ENCODE assay signal across 10 cellular contexts in the genomic region with DNA sequence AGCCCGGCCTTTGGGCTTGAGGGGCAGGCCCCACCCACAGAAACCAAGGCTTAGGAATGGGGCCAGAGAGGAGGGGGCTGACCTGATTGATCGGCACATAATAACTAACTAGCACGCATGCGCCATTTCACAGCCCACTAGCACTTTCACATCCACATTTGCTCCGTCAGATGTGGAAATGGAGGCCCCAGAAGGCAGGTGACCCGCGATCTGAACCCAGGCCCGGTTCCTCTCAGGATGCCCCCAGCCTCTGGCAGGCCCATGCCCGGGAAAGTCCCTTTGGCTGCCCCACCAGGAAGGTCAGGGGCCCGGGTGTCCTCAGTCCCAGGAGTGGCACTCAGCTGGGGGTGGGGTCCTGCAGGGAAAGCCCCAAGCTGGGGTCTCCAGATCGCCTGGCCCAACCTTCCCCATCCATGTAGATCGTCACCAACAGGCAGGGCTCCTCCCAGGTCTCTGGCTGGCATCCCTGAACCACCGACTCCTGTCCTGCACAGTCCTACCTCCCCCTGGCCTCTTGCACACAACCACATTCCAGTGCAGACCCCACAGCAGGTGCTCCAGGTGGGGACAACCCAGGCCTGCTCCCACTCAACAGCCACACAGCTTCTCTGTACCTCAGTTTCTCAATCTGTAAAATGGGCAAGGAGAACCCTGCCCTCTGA. TPM values are rescaled to one million over a fixed set of nuclear protein-coding genes. Genes with fewer than 3 reads are reported as not detected.
DNase-seq lines count a peak whose midpoint lies in the region; ATAC-seq, FAIRE-seq and TF ChIP-seq lines count a peak whose summit lies in the region.
"Had no signal": no experiment of that assay in that cellular context is flagged by ENCODE, and none has a peak within 500 bp of the region (broad histone marks: within the 10 kb centered on the region; RNA-seq: fewer than 3 reads in every experiment).

No MANE protein-coding gene starts in this region.

- ATAC-seq in GM21528 (IDR thresholded peaks at IDR 0.05; ENCODE audit: low FRiP score, unreplicated experiment), result peak; percentile 50
- ATAC-seq in HG03442 (IDR thresholded peaks at IDR 0.05; ENCODE audit: unreplicated experiment), result peak; percentile 46

- no peak for FAIRE-seq in kidney (lab: Jason Lieb, UNC)

- H3K4me3 ChIP-seq in kidney (ENCODE audit: low read length in 2 of 2) (no peak overlapping the region), ascending aorta (no peak overlapping the region)

- no peak overlapping the region for H3K4me3 Mint-ChIP-seq in activated CD4-positive, alpha-beta T cell treated with anti-CD3 and anti-CD28 coated beads, Interleukin-2, amount 10 ng/mL, durations not matched to agents 7 days and 5 days

- H3K9me3 Mint-ChIP-seq in activated CD4-positive, alpha-beta T cell treated with anti-CD3 and anti-CD28 coated beads, Interleukin-2, amount 10 ng/mL, durations not matched to agents 7 days and 5 days, result no peaks in the 10 kb centered on the region

- H3K9ac ChIP-seq in kidney (ENCODE audit: low read length in 2 of 2), result no peak overlapping the region
- H3K9ac ChIP-seq: parathyroid adenoma had no signal

- no peaks in the 10 kb centered on the region for H3K27me3 Mint-ChIP-seq in activated CD4-positive, alpha-beta T cell treated with anti-CD3 and anti-CD28 coated beads, Interleukin-2, amount 10 ng/mL, durations not matched to agents 7 days and 5 days

- H3K4me1 ChIP-seq in kidney (ENCODE audit: control insufficient read depth in 1 of 2, insufficient read depth in 1 of 2, low read depth in 1 of 2, low read length in 2 of 2), result peaks cover 0 to 39% of the 10 kb centered on the region in 2 donors
- H3K4me1 ChIP-seq in ascending aorta, result no peaks in the 10 kb centered on the region
- H3K4me1 ChIP-seq: parathyroid adenoma had no signal

- POLR2A ChIA-PET in activated CD4-positive, alpha-beta T cell treated with anti-CD3 and anti-CD28 coated beads, Interleukin-2, amount 10 ng/mL, durations not matched to agents 7 days and 5 days (lab: Charles Lee), result no interaction called here

- CTCF ChIA-PET in activated CD4-positive, alpha-beta T cell treated with anti-CD3 and anti-CD28 coated beads, Interleukin-2, amount 10 ng/mL, durations not matched to agents 7 days and 5 days (lab: Charles Lee), result interaction anchor here (1.8 kb wide), 1 partner anchor 10 kb away, joined by 10 read pairs; no protein-coding TSS in a partner anchor

- H3K9me3 ChIP-seq in kidney (ENCODE audit: control insufficient read depth in 1 of 2, low read length in 2 of 2) (no peaks in the 10 kb centered on the region), ascending aorta (no peaks in the 10 kb centered on the region)

- DNase-seq in GM13977 (ENCODE audit: low spot score) (peak; percentile 91), kidney (peak; percentile 73), T-helper 1 cell (no peak), ascending aorta (ENCODE audit: low spot score in 2 of 2) (no peak), activated gamma-delta T cell (lab: John Stamatoyannopoulos, UW) (no peak)
- DNase-seq in activated CD4-positive, alpha-beta T cell treated with anti-CD3 and anti-CD28 coated beads, Interleukin-2, amount 10 ng/mL, durations not matched to agents 7 days and 5 days, result no peak
- DNase-seq: DMS53 had no signal

- intact Hi-C loops in kidney (cut with DNase I), result no loop called here
- intact Hi-C loops in ascending aorta (cut with DNase I), result no loop called here

- TF ChIP-seq CTCF in GM13977 (IDR thresholded peaks at IDR 0.05; ENCODE audit: extremely low read depth, insufficient read depth, missing control alignments), result no peak
- no peak for TF ChIP-seq CTCF in kidney (IDR thresholded peaks at IDR 0.05; ENCODE audit: borderline replicate concordance, extremely low read depth, insufficient read depth)
- TF ChIP-seq CTCF in ascending aorta (IDR thresholded peaks at IDR 0.05), result no peak

- H3K27ac Mint-ChIP-seq in activated CD4-positive, alpha-beta T cell treated with anti-CD3 and anti-CD28 coated beads, Interleukin-2, amount 10 ng/mL, durations not matched to agents 7 days and 5 days, result no peak overlapping the region

- in situ Hi-C loops in GM13977 (cut with MboI; ENCODE audit: low pct_unique_long_range_greater_than_20kb, low sequenced_read_pairs, unreplicated experiment), result no loop called here

- H3K4me1 Mint-ChIP-seq in activated CD4-positive, alpha-beta T cell treated with anti-CD3 and anti-CD28 coated beads, Interleukin-2, amount 10 ng/mL, durations not matched to agents 7 days and 5 days, result no peaks in the 10 kb centered on the region

- H3K27ac ChIP-seq in kidney (ENCODE audit: low read depth in 2 of 2, low read length in 2 of 2), result peak overlapping the region; percentile 6 to 45
- peak overlapping the region in 1 of 2 donors; percentile 11 for H3K27ac ChIP-seq in ascending aorta
- H3K27ac ChIP-seq: parathyroid adenoma had no signal

- H3K27me3 ChIP-seq in ascending aorta, result no peaks in the 10 kb centered on the region

- no peaks in the 10 kb centered on the region for H3K36me3 Mint-ChIP-seq in activated CD4-positive, alpha-beta T cell treated with anti-CD3 and anti-CD28 coated beads, Interleukin-2, amount 10 ng/mL, durations not matched to agents 7 days and 5 days (ENCODE audit: low read depth)

- H3K36me3 ChIP-seq in kidney (ENCODE audit: control insufficient read depth in 1 of 2, insufficient read depth in 2 of 2, low read length in 2 of 2) (no peaks in the 10 kb centered on the region), ascending aorta (peaks cover 0 to 8% of the 10 kb centered on the region in 2 donors)

RNA-seq across cellular contexts. Expression of gene VAV2, which starts 46.7 kb away (rescaled TPM):
- total RNA-seq in kidney, result 47.1 TPM
- 22.3 TPM for polyA plus RNA-seq in kidney (ENCODE audit: insufficient read depth, low read depth, low replicate concordance)
- total RNA-seq in activated CD4-positive, alpha-beta T cell treated with anti-CD3 and anti-CD28 coated beads, Interleukin-2, amount 10 ng/mL, durations not matched to agents 7 days and 5 days, result 1 to 10 TPM; 6.2 TPM
- 12.7 TPM for total RNA-seq in ascending aorta

Comparison
In these comparisons a context has a peak if more than half of its experiments do, and no peak if none do; other contexts are left out.
1. DNase-seq: peak in GM13977 (single experiment) and kidney (single experiment); none in T-helper 1 cell (0 of 5), activated CD4-positive, alpha-beta T cell treated with anti-CD3 and anti-CD28 coated beads, Interleukin-2, amount 10 ng/mL, durations not matched to agents 7 days and 5 days (single experiment), ascending aorta (0 of 2) and activated gamma-delta T cell (single experiment).